In the genomic region with DNA sequence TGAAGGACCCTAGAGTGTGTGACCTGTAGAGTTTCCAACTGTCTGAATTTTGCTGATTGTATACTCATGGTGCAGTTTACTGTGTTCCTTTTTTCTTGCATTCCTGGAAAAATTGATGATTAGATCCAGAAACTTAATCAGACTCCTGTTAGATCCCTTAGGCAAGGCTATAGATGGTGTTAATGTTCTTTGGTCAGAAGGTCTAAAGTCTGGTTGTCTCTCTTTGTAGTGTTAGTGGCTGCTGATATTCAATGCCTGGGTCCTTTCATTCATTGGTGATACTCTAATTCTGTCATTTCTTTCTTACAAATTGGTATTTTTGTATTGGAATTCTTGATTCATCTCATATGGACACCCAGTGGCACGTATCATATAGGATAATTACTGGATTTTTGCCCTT, we compare ENCODE assay signal across 1 cellular context.
TF ChIP-seq lines count a peak whose summit lies in the region.

No MANE protein-coding gene starts in this region.

TF ChIP-seq in HepG2, 621 proteins besides CTCF, POLR2A, EP300 and RAD21:
- TF ChIP-seq ZNF24 (IDR thresholded peaks at IDR 0.05) (no peak), RELA (CRISPR knock-in tag; IDR thresholded peaks at IDR 0.05) (no peak), RBFOX2 (IDR thresholded peaks at IDR 0.05; ENCODE audit: low read depth, low read length) (0 out of 2 replicates have a peak, but pooled peaks have one; percentile 24), ZNF101 (CRISPR knock-in tag; IDR thresholded peaks at IDR 0.05; ENCODE audit: borderline replicate concordance, low read depth) (no peak), GLMP (CRISPR knock-in tag; IDR thresholded peaks at IDR 0.05; ENCODE audit: borderline replicate concordance) (no peak)
